Comparison of ENCODE assay signal across 9 cellular contexts in genomic region chr16:51152691-51153261, GRCh38. TPM values are rescaled to one million over a fixed set of nuclear protein-coding genes. Genes with fewer than 3 reads are reported as not detected.
A peak's percentile ranks its signal among the peaks of the same experiment; 100 is the strongest.
DNase-seq lines count a peak whose midpoint lies in the region; ATAC-seq, FAIRE-seq and TF ChIP-seq lines count a peak whose summit lies in the region.
"Had no signal": no experiment of that assay in that cellular context is flagged by ENCODE, and none has a peak within 500 bp of the region (broad histone marks: within the 10 kb centered on the region; RNA-seq: fewer than 3 reads in every experiment).

No MANE protein-coding gene starts in this region.

- H3K9me3 Mint-ChIP-seq in WTC11 = no peaks in the 10 kb centered on the region
- H3K9me3 Mint-ChIP-seq: natural killer cell treated with Interleukin-12 subunit alpha and Interleukin-12 subunit beta and Interleukin-15 and Interleukin-18, amount 100 ng/mL, for 72 hours had no signal

- H3K9me3 ChIP-seq in iPS-18a (ENCODE audit: control insufficient read depth, low read depth, low read length) (no peaks in the 10 kb centered on the region), small intestine (ENCODE audit: control insufficient read depth, low read depth) (no peaks in the 10 kb centered on the region)

- TF ChIP-seq CTCF in WTC11 (IDR thresholded peaks at IDR 0.05) = no peak

- peak overlapping the region; percentile 91 for H3K4me3 Mint-ChIP-seq in WTC11
- H3K4me3 Mint-ChIP-seq: natural killer cell treated with Interleukin-12 subunit alpha and Interleukin-12 subunit beta and Interleukin-15 and Interleukin-18, amount 100 ng/mL, for 72 hours had no signal

- peaks cover 38% of the 10 kb centered on the region for H3K27me3 ChIP-seq in iPS-18a (ENCODE audit: control insufficient read depth, insufficient read depth, low read length)
- H3K27me3 ChIP-seq in small intestine (ENCODE audit: control insufficient read depth in 2 of 2, insufficient read depth in 2 of 2, low read length in 2 of 2) = peaks cover 29 to 45% of the 10 kb centered on the region in 2 donors

- H3K27ac ChIP-seq in iPS-18a (ENCODE audit: low read length) (peak overlapping the region; percentile 72), small intestine (ENCODE audit: low read depth in 1 of 2, low read length in 1 of 2) (peak overlapping the region in 1 of 2 donors; percentile 55)

- peak overlapping the region; percentile 96 for H3K27ac Mint-ChIP-seq in WTC11
- H3K27ac Mint-ChIP-seq: natural killer cell treated with Interleukin-12 subunit alpha and Interleukin-12 subunit beta and Interleukin-15 and Interleukin-18, amount 100 ng/mL, for 72 hours had no signal

- ATAC-seq in WTC11 = peak; percentile 1
- no peak for ATAC-seq in GM19324 (IDR thresholded peaks at IDR 0.05; ENCODE audit: low FRiP score, unreplicated experiment)
- ATAC-seq in HG02981 (IDR thresholded peaks at IDR 0.05; ENCODE audit: unreplicated experiment) = no peak
- ATAC-seq in HG02852 (IDR thresholded peaks at IDR 0.05; ENCODE audit: unreplicated experiment) = no peak
- ATAC-seq: natural killer cell treated with Interleukin-12 subunit alpha and Interleukin-12 subunit beta and Interleukin-15 and Interleukin-18, amount 100 ng/mL, for 72 hours had no signal

- H3K4me1 Mint-ChIP-seq in WTC11 = peaks cover 50% of the 10 kb centered on the region

- CTCF ChIA-PET in WTC11 (lab: Charles Lee) = interaction anchor here (0.8 to 3.4 kb wide), 6 partner anchors 18 to 917 kb away, joined by 3 to 9 read pairs (median 4); no protein-coding TSS in a partner anchor

- H3K4me3 ChIP-seq in iPS-18a (ENCODE audit: low read length) (peak overlapping the region; percentile 74), small intestine (ENCODE audit: low read depth in 1 of 2, low read length in 2 of 2) (peak overlapping the region; percentile 23 to 24)

- 5 to 11% (median 7%) methylated on average over 44 to 51 of the region's 51 CpGs for WGBS in small intestine, 3 donors

- peaks cover 28% of the 10 kb centered on the region for H3K27me3 Mint-ChIP-seq in WTC11 (ENCODE audit: low read depth)

- POLR2A ChIA-PET in WTC11 (lab: Charles Lee) = interaction anchor here (0.6 to 2.0 kb wide), 10 partner anchors 9 to 288 kb away, joined by 3 to 12 read pairs (median 4); no protein-coding TSS in a partner anchor

- FAIRE-seq in small intestine (lab: Jason Lieb, UNC) = no peak

- H3K9ac ChIP-seq in iPS-18a (ENCODE audit: low read length) = peak overlapping the region; percentile 92

- DNase-seq in H4 (ENCODE audit: low spot score) = peak; percentile 30
- DNase-seq in WTC11 (ENCODE audit: low spot score) = no peak
- no peak for DNase-seq in small intestine
- DNase-seq: activated CD8-positive, alpha-beta memory T cell treated with anti-CD3 and anti-CD28 coated beads, Interleukin-2, amount 50 U/mL, for 4 hours had no signal

- H3K4me1 ChIP-seq in iPS-18a (ENCODE audit: control insufficient read depth, low read depth, low read length) (peaks cover 40% of the 10 kb centered on the region), small intestine (ENCODE audit: control insufficient read depth in 2 of 2, insufficient read depth in 1 of 2, low read depth in 1 of 2, low read length in 1 of 2) (no peaks in the 10 kb centered on the region)

- peaks cover 2% of the 10 kb centered on the region for H3K36me3 Mint-ChIP-seq in WTC11

- H3K36me3 ChIP-seq in iPS-18a (ENCODE audit: control insufficient read depth, low read depth, low read length) (peaks cover 8% of the 10 kb centered on the region), small intestine (ENCODE audit: control insufficient read depth in 2 of 2, insufficient read depth in 2 of 2, low read length in 2 of 2) (no peaks in the 10 kb centered on the region)

TF ChIP-seq in WTC11, 78 proteins besides CTCF, POLR2A, EP300 and RAD21:
- TF ChIP-seq, protein P1, sequence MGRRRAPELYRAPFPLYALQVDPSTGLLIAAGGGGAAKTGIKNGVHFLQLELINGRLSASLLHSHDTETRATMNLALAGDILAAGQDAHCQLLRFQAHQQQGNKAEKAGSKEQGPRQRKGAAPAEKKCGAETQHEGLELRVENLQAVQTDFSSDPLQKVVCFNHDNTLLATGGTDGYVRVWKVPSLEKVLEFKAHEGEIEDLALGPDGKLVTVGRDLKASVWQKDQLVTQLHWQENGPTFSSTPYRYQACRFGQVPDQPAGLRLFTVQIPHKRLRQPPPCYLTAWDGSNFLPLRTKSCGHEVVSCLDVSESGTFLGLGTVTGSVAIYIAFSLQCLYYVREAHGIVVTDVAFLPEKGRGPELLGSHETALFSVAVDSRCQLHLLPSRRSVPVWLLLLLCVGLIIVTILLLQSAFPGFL (CRISPR knock-in tag; IDR thresholded peaks at IDR 0.05; ENCODE audit: borderline replicate concordance) = no peak

RNA-seq across cellular contexts. Expression of gene SALL1, which starts 1.7 kb away (rescaled TPM):
- total RNA-seq in H4 (2014; rRNA removed; shearing (Covaris generic)) = 6.4 and 9.9 TPM in 2 replicates
- total RNA-seq in WTC11 (2021) = 63.9 to 67.0 TPM (median 65.0 TPM) in 3 replicates
- polyA plus RNA-seq in small intestine = under 1 TPM in 2 of 3 donors, not detected in 1; 0.27 to 0.39 TPM
